In the genomic region with DNA sequence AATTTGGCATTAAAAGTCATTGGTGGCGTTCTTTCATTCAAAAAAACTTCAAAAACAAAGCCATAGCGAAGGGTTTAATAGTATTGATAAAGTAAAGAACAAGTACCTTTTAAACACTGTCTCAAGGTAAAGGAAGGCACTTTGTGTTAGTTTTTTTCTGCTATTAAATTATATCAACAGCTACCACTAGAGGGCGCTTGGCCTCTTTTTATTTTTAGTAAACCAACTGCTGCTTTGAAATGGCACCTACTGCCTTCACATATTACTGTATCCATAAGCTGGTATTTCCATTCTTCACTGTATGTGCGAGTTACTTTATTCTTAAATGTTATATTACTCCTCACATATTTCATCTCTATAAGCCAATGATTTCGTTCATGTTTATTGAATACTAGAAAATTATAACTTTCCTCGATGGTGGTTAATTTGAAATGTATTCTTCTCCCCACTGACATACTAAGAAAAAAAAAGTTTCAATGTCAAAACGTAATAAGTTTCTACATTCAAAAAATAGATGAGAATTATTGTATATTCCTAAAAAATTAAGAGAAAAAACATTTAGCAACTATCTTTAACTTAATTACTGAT, we compare ENCODE assay signal across 8 cellular contexts.
A peak's percentile ranks its signal among the peaks of the same experiment; 100 is the strongest.
DNase-seq lines count a peak whose midpoint lies in the region; FAIRE-seq and TF ChIP-seq lines count a peak whose summit lies in the region.

No MANE protein-coding gene starts in this region.

- H3K36me3 ChIP-seq in SU-DHL-6 (ENCODE audit: low read length) = no peaks in the 10 kb centered on the region
- no peaks in the 10 kb centered on the region for H3K36me3 ChIP-seq in keratinocyte (ENCODE audit: control insufficient read depth in 2 of 2, extremely low read depth in 1 of 2, insufficient read depth in 2 of 2, low read length in 2 of 2)

- H3K4me3 ChIP-seq in SU-DHL-6 (ENCODE audit: insufficient read depth, low read length, poor library complexity, severe bottlenecking) (no peak overlapping the region), keratinocyte (ENCODE audit: control insufficient read depth in 2 of 3, extremely low read depth in 1 of 3, insufficient read depth in 2 of 3, low read depth in 1 of 3, low read length in 3 of 3) (no peak overlapping the region)

- no peaks in the 10 kb centered on the region for H4K20me1 ChIP-seq in SU-DHL-6 (ENCODE audit: low read depth, low read length)
- H4K20me1 ChIP-seq in keratinocyte (ENCODE audit: control insufficient read depth, extremely low read depth, insufficient read depth, low read length) = no peaks in the 10 kb centered on the region

- DNase-seq in ELR (ENCODE audit: low read depth) (peak; percentile 75), HCEC 1CT (peak; percentile 35), NCI-H1417 (lab: John Stamatoyannopoulos, UW) (peak; percentile 55 to 93 (median 92)), brain pericyte (ENCODE audit: low read depth, low spot score) (peak; percentile 10), keratinocyte (ENCODE audit: low read depth, low spot score) (no peak), 8988T (no peak)
- DNase-seq in stimulated activated CD4-positive, alpha-beta T cell treated with anti-CD3 and anti-CD28 coated beads, Interleukin-4, amount 100 ng/mL, for 24 hours = peak; percentile 61

- H3K9ac ChIP-seq in SU-DHL-6 (ENCODE audit: low read length) = no peak overlapping the region
- H3K9ac ChIP-seq in keratinocyte (ENCODE audit: control insufficient read depth, extremely low read depth, insufficient read depth, low read length) = no peak overlapping the region

- no peaks in the 10 kb centered on the region for H3K27me3 ChIP-seq in SU-DHL-6 (ENCODE audit: low read length)
- no peaks in the 10 kb centered on the region for H3K27me3 ChIP-seq in keratinocyte (ENCODE audit: control insufficient read depth, extremely low read depth, insufficient read depth, low read length)

- H3K9me2 ChIP-seq in SU-DHL-6 (replicated peaks; ENCODE audit: insufficient read depth, low read length) = no peaks in the 10 kb centered on the region

- no peak overlapping the region for H3K27ac ChIP-seq in SU-DHL-6 (ENCODE audit: low read depth, low read length)
- H3K27ac ChIP-seq in keratinocyte (ENCODE audit: control insufficient read depth, insufficient read depth, low read length) = no peak overlapping the region

- no peaks in the 10 kb centered on the region for H3K9me1 ChIP-seq in keratinocyte (ENCODE audit: control insufficient read depth, extremely low read depth, insufficient read depth, low read length)

- no peaks in the 10 kb centered on the region for H3K4me1 ChIP-seq in keratinocyte (ENCODE audit: control insufficient read depth, extremely low read depth, insufficient read depth, low read length)

- peak; percentile 5 for FAIRE-seq in keratinocyte (lab: Jason Lieb, UNC)

- dilution Hi-C loops in keratinocyte (cut with MboI; ENCODE audit: extremely low pct_ligation_motif_present, low sequenced_read_pairs) = loop anchor here (25.0 kb wide), 1 partner anchor 175 kb away; no protein-coding TSS in a partner anchor

- H3K9me3 ChIP-seq in SU-DHL-6 (ENCODE audit: insufficient read depth, low read length) (no peaks in the 10 kb centered on the region), keratinocyte (ENCODE audit: control insufficient read depth, low read depth, low read length) (no peaks in the 10 kb centered on the region)

- no peaks in the 10 kb centered on the region for H3F3A ChIP-seq in SU-DHL-6 (ENCODE audit: insufficient read depth)

- H3K79me2 ChIP-seq in SU-DHL-6 (ENCODE audit: insufficient read depth, low read length) (no peaks in the 10 kb centered on the region), keratinocyte (ENCODE audit: control insufficient read depth, insufficient read depth, low read length) (no peaks in the 10 kb centered on the region)

- H3K4me2 ChIP-seq in SU-DHL-6 (ENCODE audit: low read depth, low read length, poor library complexity, severe bottlenecking) (no peak overlapping the region), keratinocyte (ENCODE audit: control insufficient read depth, extremely low read depth, insufficient read depth, low read depth, low read length) (no peak overlapping the region)

- TF ChIP-seq CTCF in SU-DHL-6 (IDR thresholded peaks at IDR 0.05; ENCODE audit: insufficient read depth, low read length, poor library complexity, severe bottlenecking) = peak; percentile 42
- peak in 2 of 3 experiments; percentile 41 for TF ChIP-seq CTCF in keratinocyte (optimal IDR thresholded peaks at IDR 0.05 in 1 of 3, IDR thresholded peaks at IDR 0.05 in 1 of 3, conservative IDR thresholded peaks at IDR 0.05 in 1 of 3; ENCODE audit: extremely low read depth in 1 of 3, insufficient read depth in 2 of 3, low read length in 3 of 3)

- H2AFZ ChIP-seq in SU-DHL-6 (ENCODE audit: low read depth, low read length, severe bottlenecking) = no peak overlapping the region
- H2AFZ ChIP-seq in keratinocyte (ENCODE audit: control insufficient read depth, low read length) = no peak overlapping the region

Comparison
In these comparisons a context has a peak if more than half of its experiments do, and no peak if none do; other contexts are left out.
1. DNase-seq: peak in ELR (single experiment), HCEC 1CT (single experiment), NCI-H1417 (3 of 3), brain pericyte (single experiment) and stimulated activated CD4-positive, alpha-beta T cell treated with anti-CD3 and anti-CD28 coated beads, Interleukin-4, amount 100 ng/mL, for 24 hours (single experiment); none in keratinocyte (single experiment) and 8988T (single experiment).